Comparison of ENCODE assay signal across 24 cellular contexts in the genomic region with DNA sequence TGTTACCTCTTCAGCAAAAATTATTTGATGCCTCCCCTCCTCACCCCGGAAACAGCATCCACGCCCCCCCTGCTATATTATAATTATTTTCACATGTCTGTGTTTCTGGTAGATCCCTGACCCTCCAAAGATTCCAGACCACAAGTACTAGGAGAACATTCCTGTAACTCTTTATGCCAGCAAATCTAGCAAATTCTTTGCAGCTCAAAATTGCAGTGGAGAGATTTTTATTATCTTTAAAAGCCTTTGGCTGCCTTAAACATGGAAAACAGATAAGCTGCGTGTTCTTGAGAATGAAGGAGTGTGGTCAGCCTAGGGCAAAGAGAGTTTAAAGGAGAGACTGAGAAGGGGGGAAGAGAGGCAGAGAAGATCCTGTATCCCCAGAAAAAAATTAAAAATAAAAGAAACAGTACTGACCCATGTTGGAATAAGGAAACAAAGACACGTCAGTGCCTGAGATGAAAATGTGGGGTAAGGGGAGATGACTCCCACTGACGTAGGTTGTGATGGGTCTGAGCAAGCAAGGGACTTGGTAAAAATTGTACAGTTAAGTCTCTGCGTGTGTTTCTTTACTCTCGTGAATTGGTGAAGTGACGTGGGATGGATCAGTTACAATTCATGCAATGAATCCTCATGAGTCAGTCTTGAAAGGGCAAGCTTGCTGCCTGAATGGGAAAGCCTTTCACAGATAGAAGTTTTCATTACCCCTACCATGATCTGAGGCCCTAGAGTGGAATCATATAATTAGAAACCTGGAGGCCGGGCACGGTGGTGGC. TPM values are rescaled to one million over a fixed set of nuclear protein-coding genes. Genes with fewer than 3 reads are reported as not detected.
DNase-seq lines count a peak whose midpoint lies in the region; ATAC-seq and TF ChIP-seq lines count a peak whose summit lies in the region.
"Had no signal": no experiment of that assay in that cellular context is flagged by ENCODE, and none has a peak within 500 bp of the region (broad histone marks: within the 10 kb centered on the region; RNA-seq: fewer than 3 reads in every experiment).

No MANE protein-coding gene starts in this region.

- no peak overlapping the region for H3K4me3 ChIP-seq in fibroblast of the aortic adventitia (ENCODE audit: low read depth, low read length)
- H3K4me3 ChIP-seq: body of pancreas, esophagus muscularis mucosa, GM12878, psoas muscle had no signal

- in situ Hi-C loops in ACHN (cut with HindIII; ENCODE audit: low pct_ligation_motif_present, low pct_unique_long_range_greater_than_20kb, low sequenced_read_pairs), result no loop called here

- no peak overlapping the region for H3K4me3 Mint-ChIP-seq in activated T-cell treated with anti-CD3 and anti-CD28 coated beads, Interleukin-2, amount 50 U/mL, for 72 hours
- H3K4me3 Mint-ChIP-seq: activated naive CD8-positive, alpha-beta T cell had no signal

- H3K27me3 Mint-ChIP-seq in activated T-cell treated with anti-CD3 and anti-CD28 coated beads, Interleukin-2, amount 50 U/mL, for 72 hours (ENCODE audit: low read depth), result peaks cover 26% of the 10 kb centered on the region

- no peak overlapping the region for H3K27ac Mint-ChIP-seq in activated T-cell treated with anti-CD3 and anti-CD28 coated beads, Interleukin-2, amount 50 U/mL, for 72 hours
- H3K27ac Mint-ChIP-seq: activated naive CD8-positive, alpha-beta T cell; activated T-helper 2 cell treated with anti-CD3 and anti-CD28 coated beads, Interferon-gamma antibody, Interleukin-2, Interleukin-4, amounts not matched to agents 10 μg/mL and 5 μg/mL and 100 μg/mL, durations not matched to agents 14 hours and 24 hours and 36 hours had no signal

- no peaks in the 10 kb centered on the region for H3K4me1 Mint-ChIP-seq in activated T-cell treated with anti-CD3 and anti-CD28 coated beads, Interleukin-2, amount 50 U/mL, for 72 hours (ENCODE audit: low read depth)

- intact Hi-C loops in sciatic nerve (cut with DNase I), result no loop called here

- ATAC-seq in sciatic nerve, result peak; percentile 28
- ATAC-seq in activated T-cell treated with anti-CD3 and anti-CD28 coated beads, Interleukin-2, amount 50 U/mL, for 72 hours (replicated peaks in 1 of 2), result no peak
- no peak for ATAC-seq in GM19023 (IDR thresholded peaks at IDR 0.05; ENCODE audit: unreplicated experiment)
- ATAC-seq: body of pancreas, GM12878, psoas muscle, Right ventricle myocardium inferior had no signal

- peak; percentile 44 for DNase-seq in EH (ENCODE audit: low read depth)
- peak; percentile 86 for DNase-seq in amniotic epithelial cell (ENCODE audit: low read depth)
- peak; percentile 57 for DNase-seq in fibroblast of the aortic adventitia (ENCODE audit: low read depth)
- no peak for DNase-seq in sciatic nerve (ENCODE audit: low spot score)
- DNase-seq in NCI-H2107 (lab: John Stamatoyannopoulos, UW), result no peak
- DNase-seq in activated T-cell treated with anti-CD3 and anti-CD28 coated beads, Interleukin-2, amount 50 U/mL, for 72 hours, result no peak
- DNase-seq in ACHN, result no peak
- DNase-seq: activated CD4-positive, alpha-beta T cell treated with anti-CD3 and anti-CD28 coated beads, Interleukin-2, amount 50 U/mL, for 4 hours; activated CD4-positive, CD25-positive, alpha-beta regulatory T cell; body of pancreas; DND-41; H7; NCI-H1105; NCI-H2029; NCI-H446 treated with DMSO at 0.1 percent for 48 hours; OCI-M1; psoas muscle; T1000 had no signal

- TF ChIP-seq CTCF in fibroblast of the aortic adventitia (IDR thresholded peaks at IDR 0.05; ENCODE audit: insufficient read depth, low read length), result no peak

- no peaks in the 10 kb centered on the region for H3K36me3 Mint-ChIP-seq in activated T-cell treated with anti-CD3 and anti-CD28 coated beads, Interleukin-2, amount 50 U/mL, for 72 hours (ENCODE audit: insufficient read depth in 2 of 2)
- H3K36me3 Mint-ChIP-seq: activated naive CD8-positive, alpha-beta T cell had no signal

- no peaks in the 10 kb centered on the region for H3K9me3 Mint-ChIP-seq in activated T-cell treated with anti-CD3 and anti-CD28 coated beads, Interleukin-2, amount 50 U/mL, for 72 hours
- H3K9me3 Mint-ChIP-seq: activated T-helper 2 cell treated with anti-CD3 and anti-CD28 coated beads, Interferon-gamma antibody, Interleukin-2, Interleukin-4, amounts not matched to agents 10 μg/mL and 5 μg/mL and 100 μg/mL, durations not matched to agents 14 hours and 24 hours and 36 hours had no signal

RNA-seq across cellular contexts. Expression of gene ID4, which starts 8.3 kb away (rescaled TPM):
- 11.4 and 18.0 TPM in 2 replicates for total RNA-seq in fibroblast of the aortic adventitia (ENCODE audit: low replicate concordance)
- 37.0 TPM for total RNA-seq in sciatic nerve
- not detected for total RNA-seq in activated T-cell treated with anti-CD3 and anti-CD28 coated beads, Interleukin-2, amount 50 U/mL, for 72 hours
- total RNA-seq: activated T-helper 2 cell treated with anti-CD3 and anti-CD28 coated beads, Interferon-gamma antibody, Interleukin-2, Interleukin-4, amounts not matched to agents 10 μg/mL and 5 μg/mL and 100 μg/mL, durations not matched to agents 14 hours and 24 hours and 36 hours; GM12878 had no signal

Comparison
In these comparisons a context has a peak if more than half of its experiments do, and no peak if none do; other contexts are left out.
1. DNase-seq: peak in EH (single experiment), amniotic epithelial cell (single experiment) and fibroblast of the aortic adventitia (single experiment); none in sciatic nerve (single experiment), NCI-H2107 (single experiment), activated T-cell treated with anti-CD3 and anti-CD28 coated beads, Interleukin-2, amount 50 U/mL, for 72 hours (0 of 2) and ACHN (single experiment).
2. RNA of gene ID4, which starts 8.3 kb away (total RNA-seq): 37.0 TPM in sciatic nerve (single experiment) and 11.4 to 18.0 TPM in fibroblast of the aortic adventitia; not detected in activated T-cell treated with anti-CD3 and anti-CD28 coated beads, Interleukin-2, amount 50 U/mL, for 72 hours; every median in the first group is over 10 times any median in the second.